ENCODE assay signal across 25 cellular contexts in the genomic region with DNA sequence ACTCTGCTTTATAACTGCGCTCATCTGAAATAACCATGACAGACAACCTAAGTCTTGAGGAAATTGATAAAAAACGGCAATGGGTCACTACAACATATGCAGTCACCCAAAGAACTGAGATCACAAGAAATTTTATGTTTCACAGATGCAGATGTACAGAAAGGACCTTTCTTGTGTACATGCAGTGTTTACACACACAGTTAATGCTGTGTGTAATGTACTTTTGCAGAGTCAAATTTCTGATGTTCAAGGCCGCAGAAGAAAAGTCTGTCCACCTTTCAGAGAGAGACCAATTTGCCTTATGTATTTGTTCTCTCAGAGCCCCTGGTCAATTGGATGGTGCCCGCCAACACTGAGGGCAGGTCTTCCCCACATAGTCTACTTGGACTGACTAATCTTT. TPM values are rescaled to one million over a fixed set of nuclear protein-coding genes. Genes with fewer than 3 reads are reported as not detected.
"Had no signal": no experiment of that assay in that cellular context is flagged by ENCODE, and none has a peak within 500 bp of the region (broad histone marks: within the 10 kb centered on the region; RNA-seq: fewer than 3 reads in every experiment).

No MANE protein-coding gene starts in this region.

- H3K27ac ChIP-seq: RWPE1 had no signal

- DNase-seq: IMR-90; Karpas-422; KG1; MM.1S; NCI-H1092 treated with DMSO at 0.1 percent for 48 hours; NCI-H1436; NCI-H187; NCI-H2029; NCI-H2081 treated with DMSO at 0.1 percent for 48 hours; NCI-H2171; NCI-H226; NCI-H446; NCI-H510A; NCI-H524 treated with DMSO at 0.1 percent for 48 hours; NCI-H69; NCI-H774; NK-92 treated with Interleukin-12 subunit alpha and Interleukin-12 subunit beta, amount 100 ng/mL, for 24 hours; PC-3; SHP77; SK-N-SH had no signal

- H3K9ac ChIP-seq: SK-N-SH had no signal

- ATAC-seq: Panc1, PC-3 had no signal

- H3K4me2 ChIP-seq: SK-N-SH had no signal

- H3K9me3 ChIP-seq: SK-N-SH had no signal

RNA-seq across cellular contexts. Expression of a gene that starts 38.4 kb away (rescaled TPM):
- total RNA-seq: HT-29, IMR-90, M059J, OCI-LY7 had no signal
- polyA plus RNA-seq: SK-N-SH had no signal
